In the genomic region with DNA sequence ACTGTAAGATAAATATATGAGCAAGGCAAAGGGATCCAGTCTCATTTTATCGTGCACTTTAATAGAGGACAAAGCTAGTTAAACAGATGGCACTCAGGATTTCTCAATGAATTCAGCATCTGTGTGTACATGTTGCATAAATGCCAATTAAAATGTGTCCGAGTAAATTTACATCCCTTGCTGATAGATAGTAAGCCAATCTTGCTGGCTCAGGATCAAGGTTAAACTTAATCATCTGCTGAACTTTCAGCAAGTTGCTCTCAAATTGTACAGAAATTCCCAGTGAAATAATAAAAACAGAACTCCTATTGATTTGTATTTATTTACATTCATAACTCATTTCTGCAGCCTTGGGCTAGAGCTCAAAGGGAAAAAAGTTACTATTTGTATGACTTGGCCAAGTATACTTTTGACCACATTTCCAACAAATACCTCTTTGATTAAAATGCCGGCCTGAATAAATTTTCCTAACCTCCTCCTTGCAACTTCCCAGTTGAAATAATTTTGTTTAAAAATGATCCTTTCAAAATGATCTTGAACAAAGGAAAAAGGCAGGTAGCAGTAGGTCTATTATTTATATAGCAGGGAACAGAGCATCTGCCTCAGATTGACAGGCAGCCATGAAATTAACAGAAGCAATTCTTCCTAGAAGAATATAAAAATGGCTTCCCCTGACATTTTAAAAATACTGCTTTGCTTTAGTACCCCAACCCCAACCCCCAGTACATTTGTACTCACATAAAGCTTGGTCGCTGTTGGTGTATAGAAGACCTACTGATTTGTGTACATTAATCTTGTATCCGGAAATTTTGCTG, we compare ENCODE assay signal across 18 cellular contexts.
A peak's percentile ranks its signal among the peaks of the same experiment; 100 is the strongest.
DNase-seq lines count a peak whose midpoint lies in the region; ATAC-seq and TF ChIP-seq lines count a peak whose summit lies in the region.
"Had no signal": no experiment of that assay in that cellular context is flagged by ENCODE, and none has a peak within 500 bp of the region (broad histone marks: within the 10 kb centered on the region; RNA-seq: fewer than 3 reads in every experiment).

No MANE protein-coding gene starts in this region.

- no peak for TF ChIP-seq CTCF in 22Rv1 (IDR thresholded peaks at IDR 0.05)

- DNase-seq in NCI-H1048 (lab: John Stamatoyannopoulos, UW), result peak; percentile 57
- peak; percentile 85 for DNase-seq in NCI-H524 treated with DMSO at 0.1 percent for 48 hours (lab: John Stamatoyannopoulos, UW)
- DNase-seq in epidermal melanocyte (ENCODE audit: insufficient read length, low spot score), result peak; percentile 25
- DNase-seq in activated CD4-positive, alpha-beta T cell treated with anti-CD3 and anti-CD28 coated beads for 48 hours, result no peak
- no peak for DNase-seq in iPS-NIHi11 (ENCODE audit: low spot score)
- no peak for DNase-seq in OCI-M2 (lab: John Stamatoyannopoulos, UW; ENCODE audit: unreplicated experiment)
- DNase-seq: activated CD4-positive, alpha-beta memory T cell treated with anti-CD3 and anti-CD28 coated beads, Interleukin-2, amount 10 ng/mL, durations not matched to agents 7 days and 5 days; Karpas-422; mesenchymal stem cell; PC-9; stimulated activated CD4-positive, alpha-beta T cell treated with anti-CD3 and anti-CD28 coated beads, Interleukin-1b, Interleukin-23, amount 100 ng/mL, for 48 hours; T-helper 9 cell; upper lobe of right lung had no signal

- peak overlapping the region; percentile 72 for H3K27ac ChIP-seq in 22Rv1
- H3K27ac ChIP-seq: cardiac muscle cell, epithelial cell of prostate, HL-60, PC-9, upper lobe of right lung had no signal

- ATAC-seq in HG03565 (IDR thresholded peaks at IDR 0.05; ENCODE audit: unreplicated experiment), result no peak
- ATAC-seq: upper lobe of right lung had no signal

Comparison
In these comparisons a context has a peak if more than half of its experiments do, and no peak if none do; other contexts are left out.
1. DNase-seq: peak in NCI-H1048 (single experiment), NCI-H524 treated with DMSO at 0.1 percent for 48 hours (single experiment) and epidermal melanocyte (single experiment); none in activated CD4-positive, alpha-beta T cell treated with anti-CD3 and anti-CD28 coated beads for 48 hours (single experiment), iPS-NIHi11 (single experiment) and OCI-M2 (single experiment).